13 cellular contexts compared by ENCODE assay signal in genomic region chr5:10663531-10664183, GRCh38.
DNase-seq lines count a peak whose midpoint lies in the region; ATAC-seq, FAIRE-seq and TF ChIP-seq lines count a peak whose summit lies in the region.
"Had no signal": no experiment of that assay in that cellular context is flagged by ENCODE, and none has a peak within 500 bp of the region (broad histone marks: within the 10 kb centered on the region; RNA-seq: fewer than 3 reads in every experiment).

No MANE protein-coding gene starts in this region.

- no peak overlapping the region for H3K4me2 ChIP-seq in mammary epithelial cell (ENCODE audit: insufficient read depth, low read depth, low read length)
- H3K4me2 ChIP-seq: BLaER1 had no signal

- no peaks in the 10 kb centered on the region for H3K9me3 ChIP-seq in mammary epithelial cell (replicated peaks; ENCODE audit: insufficient read depth, low read length)
- no peaks in the 10 kb centered on the region for H3K9me3 ChIP-seq in testis
- H3K9me3 ChIP-seq in transverse colon = no peaks in the 10 kb centered on the region
- H3K9me3 ChIP-seq: ascending aorta, BLaER1, gastroesophageal sphincter had no signal

- H3K27ac ChIP-seq in mammary epithelial cell (ENCODE audit: insufficient read depth, low read depth, low read length) (no peak overlapping the region), testis (no peak overlapping the region), transverse colon (no peak overlapping the region)
- H3K27ac ChIP-seq: ascending aorta, BLaER1, gastroesophageal sphincter had no signal

- H3K9ac ChIP-seq in mammary epithelial cell (ENCODE audit: insufficient read depth, low read length) = no peak overlapping the region
- H3K9ac ChIP-seq: BLaER1 had no signal

- no peaks in the 10 kb centered on the region for H3K36me3 Mint-ChIP-seq in MCF 10A (ENCODE audit: insufficient read depth, unreplicated experiment)
- no peaks in the 10 kb centered on the region for H3K36me3 Mint-ChIP-seq in activated T-cell treated with anti-CD3 and anti-CD28 coated beads, Interleukin-2, amount 50 U/mL, for 4 hours (ENCODE audit: insufficient read depth)

- no peaks in the 10 kb centered on the region for H3K79me2 ChIP-seq in mammary epithelial cell (ENCODE audit: insufficient read depth, low read length)

- dilution Hi-C loops in mammary epithelial cell (cut with HindIII; ENCODE audit: low sequenced_read_pairs) = no loop called here

- no peaks in the 10 kb centered on the region for H4K20me1 ChIP-seq in mammary epithelial cell (ENCODE audit: insufficient read depth, low read length)

- 2% methylated on average over 10 of the region's 13 CpGs for WGBS in mammary epithelial cell (ENCODE audit: low coverage, missing lambda C conversion rate)
- 28 to 47% methylated on average over 9 to 13 of the region's 13 CpGs for WGBS in testis, 2 donors
- 43 to 46% methylated on average over 5 to 12 of the region's 13 CpGs for WGBS in transverse colon (ENCODE audit: low coverage in 1 of 2), 2 donors

- in situ Hi-C loops in mammary epithelial cell (cut with MboI; ENCODE audit: low sequenced_read_pairs in 2 of 2) = no loop called here
- in situ Hi-C loops in transverse colon (cut with MboI; ENCODE audit: low pct_ligation_motif_present in 1 of 4, low pct_unique_long_range_greater_than_20kb in 1 of 4, low sequenced_read_pairs in 3 of 4) = no loop called here

- CTCF ChIA-PET in MCF 10A (lab: Yijun Ruan, JAX) (interaction anchor here (0.6 to 0.8 kb wide), 4 partner anchors 17 to 106 kb away, joined by 3 read pairs; no protein-coding TSS in a partner anchor), mammary epithelial cell (lab: Charles Lee; ENCODE audit: low non-redundant PET) (no interaction called here)

- TF ChIP-seq POLR2A in testis (IDR thresholded peaks at IDR 0.05) (no peak), transverse colon (IDR thresholded peaks at IDR 0.05) (no peak)

- H3K4me3 ChIP-seq in mammary epithelial cell (replicated peaks in 1 of 3; ENCODE audit: insufficient read depth in 1 of 3, low read depth in 2 of 3, low read length in 3 of 3) (no peak overlapping the region), testis (no peak overlapping the region), transverse colon (no peak overlapping the region)
- H3K4me3 ChIP-seq: ascending aorta, BLaER1, gastroesophageal sphincter had no signal

- ATAC-seq in left ventricle myocardium superior (peak; percentile 76), HG03442 (IDR thresholded peaks at IDR 0.05; ENCODE audit: unreplicated experiment) (no peak)
- no peak for ATAC-seq in activated T-cell treated with anti-CD3 and anti-CD28 coated beads, Interleukin-2, amount 50 U/mL, for 4 hours
- ATAC-seq: activated CD8-positive, alpha-beta T cell treated with anti-CD3 and anti-CD28 coated beads, Interleukin-2, amount 10 ng/mL, durations not matched to agents 7 days and 5 days; gastroesophageal sphincter had no signal

- no peaks in the 10 kb centered on the region for H3K27me3 Mint-ChIP-seq in MCF 10A (ENCODE audit: insufficient read depth, unreplicated experiment)
- H3K27me3 Mint-ChIP-seq in activated T-cell treated with anti-CD3 and anti-CD28 coated beads, Interleukin-2, amount 50 U/mL, for 4 hours (ENCODE audit: low read depth) = no peaks in the 10 kb centered on the region

- no peaks in the 10 kb centered on the region for H3K9me3 Mint-ChIP-seq in MCF 10A (ENCODE audit: unreplicated experiment)
- no peaks in the 10 kb centered on the region for H3K9me3 Mint-ChIP-seq in activated T-cell treated with anti-CD3 and anti-CD28 coated beads, Interleukin-2, amount 50 U/mL, for 4 hours

- intact Hi-C loops in MCF 10A (cut with micrococcal nuclease) (no loop called here), mammary epithelial cell (cut with micrococcal nuclease) (no loop called here), left ventricle myocardium superior (cut with micrococcal nuclease) (no loop called here), testis (cut with DNase I; ENCODE audit: low total_unique reads) (no loop called here), transverse colon (cut with DNase I; ENCODE audit: low total_unique reads) (no loop called here)

- H3K36me3 ChIP-seq in mammary epithelial cell (ENCODE audit: insufficient read depth, low read length) = no peaks in the 10 kb centered on the region
- no peaks in the 10 kb centered on the region for H3K36me3 ChIP-seq in testis (ENCODE audit: low read depth, missing control alignments)
- H3K36me3 ChIP-seq in transverse colon = no peaks in the 10 kb centered on the region
- H3K36me3 ChIP-seq: ascending aorta, BLaER1, gastroesophageal sphincter had no signal

- no peak overlapping the region for H3K4me3 Mint-ChIP-seq in MCF 10A (ENCODE audit: unreplicated experiment)
- no peak overlapping the region for H3K4me3 Mint-ChIP-seq in activated T-cell treated with anti-CD3 and anti-CD28 coated beads, Interleukin-2, amount 50 U/mL, for 4 hours
- H3K4me3 Mint-ChIP-seq: activated CD8-positive, alpha-beta T cell treated with anti-CD3 and anti-CD28 coated beads, Interleukin-2, amount 10 ng/mL, durations not matched to agents 7 days and 5 days had no signal

- H2AFZ ChIP-seq in mammary epithelial cell (ENCODE audit: low read depth, low read length) = no peak overlapping the region

- BruUV-seq in MCF 10A (replicated peaks; lab: Mats Ljungman, UMichigan) = no TSS peak
- BruUV-seq in mammary epithelial cell (replicated peaks; lab: Mats Ljungman, UMichigan) = no TSS peak

- no peaks in the 10 kb centered on the region for H3K4me1 ChIP-seq in mammary epithelial cell (ENCODE audit: insufficient read depth, low read length)
- H3K4me1 ChIP-seq in testis = peaks cover 3% of the 10 kb centered on the region
- no peaks in the 10 kb centered on the region for H3K4me1 ChIP-seq in transverse colon
- H3K4me1 ChIP-seq: BLaER1 had no signal

- FAIRE-seq in RCC 7860 (lab: Jason Lieb, UNC) = peak; percentile 48

- no peaks in the 10 kb centered on the region for H3K4me1 Mint-ChIP-seq in MCF 10A (ENCODE audit: insufficient read depth, unreplicated experiment)
- H3K4me1 Mint-ChIP-seq in activated T-cell treated with anti-CD3 and anti-CD28 coated beads, Interleukin-2, amount 50 U/mL, for 4 hours (ENCODE audit: low read depth) = no peaks in the 10 kb centered on the region

- POLR2A ChIA-PET in MCF 10A (lab: Yijun Ruan, JAX) = no interaction called here

- no peak for TF ChIP-seq EP300 in transverse colon (IDR thresholded peaks at IDR 0.05; ENCODE audit: low read depth)

- DNase-seq in MCF 10A (ENCODE audit: unreplicated experiment) = peak; percentile 75
- no peak for DNase-seq in mammary epithelial cell
- no peak for DNase-seq in RCC 7860 (ENCODE audit: low spot score)
- no peak for DNase-seq in left ventricle myocardium superior
- peak; percentile 57 for DNase-seq in testis
- no peak for DNase-seq in activated T-cell treated with anti-CD3 and anti-CD28 coated beads, Interleukin-2, amount 50 U/mL, for 4 hours
- no peak for DNase-seq in transverse colon
- DNase-seq: activated CD8-positive, alpha-beta T cell treated with anti-CD3 and anti-CD28 coated beads, Interleukin-2, amount 10 ng/mL, durations not matched to agents 7 days and 5 days; stimulated activated CD4-positive, alpha-beta T cell treated with anti-CD3 and anti-CD28 coated beads, Interleukin-4, amount 100 ng/mL, for 1 hour had no signal

- H3K27me3 ChIP-seq in mammary epithelial cell (ENCODE audit: insufficient read depth, low read length) (no peaks in the 10 kb centered on the region), testis (no peaks in the 10 kb centered on the region), transverse colon (no peaks in the 10 kb centered on the region)
- H3K27me3 ChIP-seq: ascending aorta, BLaER1, gastroesophageal sphincter had no signal

- no peak for TF ChIP-seq CTCF in MCF 10A (IDR thresholded peaks at IDR 0.05; ENCODE audit: unreplicated experiment)
- no peak for TF ChIP-seq CTCF in mammary epithelial cell (conservative IDR thresholded peaks at IDR 0.05 in 1 of 2, IDR thresholded peaks at IDR 0.05 in 1 of 2; ENCODE audit: extremely low read depth in 1 of 2, insufficient read depth in 1 of 2, low read depth in 1 of 2, low read length in 2 of 2)
- no peak for TF ChIP-seq CTCF in testis (IDR thresholded peaks at IDR 0.05)
- no peak for TF ChIP-seq CTCF in transverse colon (IDR thresholded peaks at IDR 0.05)

- no peak overlapping the region for H3K27ac Mint-ChIP-seq in MCF 10A (ENCODE audit: low read depth, unreplicated experiment)
- H3K27ac Mint-ChIP-seq: activated CD8-positive, alpha-beta T cell treated with anti-CD3 and anti-CD28 coated beads, Interleukin-2, amount 10 ng/mL, durations not matched to agents 7 days and 5 days had no signal

Comparison
In these comparisons a context has a peak if more than half of its experiments do, and no peak if none do; other contexts are left out.
1. DNase-seq: peak in MCF 10A (single experiment) and testis (single experiment); none in mammary epithelial cell (single experiment), RCC 7860 (single experiment), left ventricle myocardium superior (single experiment), activated T-cell treated with anti-CD3 and anti-CD28 coated beads, Interleukin-2, amount 50 U/mL, for 4 hours (single experiment) and transverse colon (single experiment).